Comparison of ENCODE assay signal across 15 cellular contexts in the genomic region with DNA sequence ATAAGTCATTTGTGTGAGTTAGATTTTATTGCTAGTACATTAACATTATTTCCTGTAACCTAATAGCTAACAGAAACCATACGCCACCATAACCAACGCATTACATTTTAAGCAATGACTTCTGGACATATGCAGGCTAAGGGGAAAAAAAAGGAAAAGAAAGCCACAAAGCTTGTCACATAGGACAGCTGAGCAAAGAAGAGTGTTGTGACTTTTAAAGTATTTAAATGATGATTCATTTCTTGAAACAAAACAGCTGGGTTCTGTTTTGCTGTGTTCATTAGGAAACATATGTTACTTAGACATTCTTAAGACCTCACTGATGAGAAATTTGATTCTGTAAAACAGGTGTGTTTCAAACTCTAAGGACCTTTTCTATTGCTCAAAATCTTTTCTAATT.
A peak's percentile ranks its signal among the peaks of the same experiment; 100 is the strongest.
DNase-seq lines count a peak whose midpoint lies in the region; ATAC-seq and TF ChIP-seq lines count a peak whose summit lies in the region.
"Had no signal": no experiment of that assay in that cellular context is flagged by ENCODE, and none has a peak within 500 bp of the region (broad histone marks: within the 10 kb centered on the region; RNA-seq: fewer than 3 reads in every experiment).

No MANE protein-coding gene starts in this region.

- H3K4me3 ChIP-seq in skeletal muscle cell (ENCODE audit: low read depth, low read length): no peak overlapping the region
- no peak overlapping the region for H3K4me3 ChIP-seq in psoas muscle
- H3K4me3 ChIP-seq in WERI-Rb-1 (ENCODE audit: low read depth, low read length): no peak overlapping the region
- H3K4me3 ChIP-seq: thoracic aorta had no signal

- H3K27ac ChIP-seq in psoas muscle: no peak overlapping the region
- H3K27ac ChIP-seq in WERI-Rb-1: no peak overlapping the region
- H3K27ac ChIP-seq: thoracic aorta had no signal

- H3K36me3 ChIP-seq in psoas muscle (ENCODE audit: insufficient read depth in 1 of 2, low read depth in 1 of 2) (no peaks in the 10 kb centered on the region), WERI-Rb-1 (no peaks in the 10 kb centered on the region)
- H3K36me3 ChIP-seq: thoracic aorta had no signal

- intact Hi-C loops in psoas muscle (cut with DNase I): no loop called here

- DNase-seq in skeletal muscle cell (ENCODE audit: low read depth) (peak; percentile 59), psoas muscle (no peak), WERI-Rb-1 (no peak), NK-92 (lab: John Stamatoyannopoulos, UW; ENCODE audit: unreplicated experiment) (no peak), SIG-M5 treated with dmso at 0.1 percent for 504 hours (lab: John Stamatoyannopoulos, UW; ENCODE audit: unreplicated experiment) (no peak)
- DNase-seq: DMS 273 treated with DMSO at 0.1 percent for 48 hours; effector CD8-positive, alpha-beta T cell; H9; NCI-H1092; nephron progenitor cell; stimulated activated CD4-positive, alpha-beta T cell treated with anti-CD3 and anti-CD28 coated beads, Interleukin-4, amount 100 ng/mL, for 24 hours had no signal

- no peaks in the 10 kb centered on the region for H3K27me3 ChIP-seq in psoas muscle (ENCODE audit: insufficient read depth in 3 of 3, low read length in 2 of 3)
- no peaks in the 10 kb centered on the region for H3K27me3 ChIP-seq in WERI-Rb-1 (ENCODE audit: insufficient read depth, low read depth, severe bottlenecking)

- H3K9me3 ChIP-seq in psoas muscle (no peaks in the 10 kb centered on the region), WERI-Rb-1 (ENCODE audit: severe bottlenecking) (no peaks in the 10 kb centered on the region)
- H3K9me3 ChIP-seq: thoracic aorta had no signal

- WGBS in psoas muscle, 3 donors: 32 to 82% (median 56%) methylated on average over 2 of the region's 2 CpGs

- peak; percentile 93 for ATAC-seq in GM19025 (IDR thresholded peaks at IDR 0.05; ENCODE audit: low read depth, unreplicated experiment)
- peak; percentile 95 for ATAC-seq in HG02588 (IDR thresholded peaks at IDR 0.05; ENCODE audit: unreplicated experiment)
- peak; percentile 97 for ATAC-seq in HG03432 (IDR thresholded peaks at IDR 0.05; ENCODE audit: unreplicated experiment)
- no peak for ATAC-seq in psoas muscle

- no peak for TF ChIP-seq CTCF in psoas muscle (IDR thresholded peaks at IDR 0.05)
- TF ChIP-seq CTCF in WERI-Rb-1 (IDR thresholded peaks at IDR 0.05; ENCODE audit: low read depth, low read length): no peak

- H3K4me1 ChIP-seq in psoas muscle: no peaks in the 10 kb centered on the region

Comparison
In these comparisons a context has a peak if more than half of its experiments do, and no peak if none do; other contexts are left out.
1. ATAC-seq: peak in GM19025 (single experiment), HG02588 (single experiment) and HG03432 (single experiment); none in psoas muscle (0 of 4).